In the genomic region with DNA sequence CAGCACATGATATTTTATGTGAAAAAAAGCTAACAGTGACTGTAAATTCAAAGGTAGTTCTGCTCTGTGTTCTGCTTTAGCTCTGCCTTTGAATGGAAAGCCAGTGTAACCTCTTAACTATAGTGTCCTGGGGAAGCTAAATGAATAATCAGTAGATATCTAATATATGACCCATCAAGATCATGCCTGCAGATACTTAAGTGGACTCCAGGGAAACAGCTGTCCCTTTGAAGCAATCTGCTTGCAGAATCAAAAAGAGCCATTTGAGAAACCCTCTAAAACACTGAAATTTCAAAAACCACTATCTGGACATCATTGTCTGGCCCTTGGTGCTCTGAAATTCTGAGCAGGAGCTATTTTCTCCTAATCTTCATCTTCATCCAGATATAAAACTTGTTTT, we compare ENCODE assay signal across 32 cellular contexts.
"Had no signal": no experiment of that assay in that cellular context is flagged by ENCODE, and none has a peak within 500 bp of the region (broad histone marks: within the 10 kb centered on the region; RNA-seq: fewer than 3 reads in every experiment).

No MANE protein-coding gene starts in this region.

- H3K4me1 ChIP-seq: adrenal gland, body of pancreas, breast epithelium had no signal

- H3K4me3 ChIP-seq: adrenal gland, body of pancreas, breast epithelium had no signal

- H3K27me3 ChIP-seq: adrenal gland, body of pancreas, brain microvascular endothelial cell, breast epithelium had no signal

- ATAC-seq: activated CD8-positive, alpha-beta T cell treated with anti-CD3 and anti-CD28 coated beads for 36 hours; activated naive CD4-positive, alpha-beta T cell treated with anti-CD3 and anti-CD28 coated beads, Interleukin-2, amount 50 U/mL, for 72 hours; activated T-cell treated with anti-CD3 and anti-CD28 coated beads, Interleukin-2, amount 50 U/mL, for 4 hours; activated T-cell treated with anti-CD3 and anti-CD28 coated beads, Interleukin-2, amount 50 U/mL, for 72 hours; activated T-helper 17 cell treated with anti-CD3 and anti-CD28 coated beads, Interleukin-2, amount 50 U/mL, for 72 hours; body of pancreas had no signal

- H3K36me3 ChIP-seq: adrenal gland, brain microvascular endothelial cell, breast epithelium had no signal

- H3K9me3 ChIP-seq: adrenal gland, body of pancreas, breast epithelium had no signal

- DNase-seq: activated B cell treated with CpG ODN at 0.5 μM for 24 hours; activated CD4-positive, alpha-beta memory T cell treated with anti-CD3 and anti-CD28 coated beads for 36 hours; activated CD4-positive, alpha-beta T cell treated with anti-CD3 and anti-CD28 coated beads for 4 hours; activated CD4-positive, alpha-beta T cell treated with anti-CD3 and anti-CD28 coated beads, Interleukin-2, amount 10 ng/mL, durations not matched to agents 24 days and 14 days; activated CD4-positive, alpha-beta T cell treated with anti-CD3 and anti-CD28 coated beads, Interleukin-2, amount 50 U/mL, for 1 hour; activated CD4-positive, alpha-beta T cell treated with anti-CD3 and anti-CD28 coated beads, Interleukin-2, amount 50 U/mL, for 4 hours; activated CD4-positive, CD25-positive, alpha-beta regulatory T cell treated with anti-CD3 and anti-CD28 coated beads, Interleukin-2, amount 50 U/mL, for 72 hours; activated CD8-positive, alpha-beta memory T cell treated with anti-CD3 and anti-CD28 coated beads, Interleukin-2, amount 50 U/mL, for 4 hours; activated CD8-positive, alpha-beta T cell treated with anti-CD3 and anti-CD28 coated beads for 36 hours; activated effector memory CD4-positive, alpha-beta T cell treated with anti-CD3 and anti-CD28 coated beads, Interleukin-2, amount 50 U/mL, for 16 hours; activated gamma-delta T cell treated with Interleukin-2 at 50 U/mL for 16 hours; activated naive CD4-positive, alpha-beta T cell; activated naive CD4-positive, alpha-beta T cell treated with anti-CD3 and anti-CD28 coated beads for 36 hours; activated naive CD4-positive, alpha-beta T cell treated with anti-CD3 and anti-CD28 coated beads, Interleukin-2, amount 50 U/mL, for 16 hours; activated naive CD8-positive, alpha-beta T cell treated with anti-CD3 and anti-CD28 coated beads for 36 hours; activated T-cell treated with anti-CD3 and anti-CD28 coated beads for 4 hours; activated T-cell treated with anti-CD3 and anti-CD28 coated beads, Interleukin-2, amount 50 U/mL, for 1 hour; activated T-cell treated with anti-CD3 and anti-CD28 coated beads, Interleukin-2, amount 50 U/mL, for 4 hours; activated T-cell treated with anti-CD3 and anti-CD28 coated beads, Interleukin-2, amount 50 U/mL, for 72 hours; adrenal gland; amniotic stem cell; aorta; body of pancreas; brain microvascular endothelial cell; central memory CD4-positive, alpha-beta T cell; T-helper 1 cell; T-helper 2 cell; T-helper 9 cell had no signal

- H3K27ac ChIP-seq: adrenal gland, body of pancreas, brain microvascular endothelial cell, breast epithelium, VCaP had no signal
